29 cellular contexts compared by ENCODE assay signal in genomic region chr11:117649656-117650055, GRCh38.
"Had no signal": no experiment of that assay in that cellular context is flagged by ENCODE, and none has a peak within 500 bp of the region (broad histone marks: within the 10 kb centered on the region; RNA-seq: fewer than 3 reads in every experiment).

No MANE protein-coding gene starts in this region.

- ATAC-seq: activated CD4-positive, alpha-beta T cell treated with anti-CD3 and anti-CD28 coated beads for 36 hours; foreskin keratinocyte; heart left ventricle had no signal

- H3K4me1 ChIP-seq: breast epithelium, esophagus muscularis mucosa, foreskin keratinocyte, heart left ventricle, right atrium auricular region, uterus had no signal

- H3K4me3 ChIP-seq: breast epithelium, esophagus muscularis mucosa, heart left ventricle, right atrium auricular region, thoracic aorta, uterus had no signal

- H3K27ac ChIP-seq: breast epithelium, esophagus muscularis mucosa, foreskin keratinocyte, heart left ventricle, right atrium auricular region, thoracic aorta, uterus had no signal

- H3K36me3 ChIP-seq: breast epithelium, esophagus muscularis mucosa, heart left ventricle, right atrium auricular region, thoracic aorta, uterus had no signal

- DNase-seq: activated CD4-positive, alpha-beta memory T cell treated with anti-CD3 and anti-CD28 coated beads for 36 hours; activated CD4-positive, alpha-beta T cell treated with anti-CD3 and anti-CD28 coated beads for 36 hours; activated CD4-positive, CD25-positive, alpha-beta regulatory T cell; activated CD8-positive, alpha-beta memory T cell treated with anti-CD3 and anti-CD28 coated beads, Interleukin-2, amount 50 U/mL, for 4 hours; activated effector memory CD4-positive, alpha-beta T cell treated with anti-CD3 and anti-CD28 coated beads, Interleukin-2, amount 50 U/mL, for 16 hours; activated naive CD4-positive, alpha-beta T cell treated with anti-CD3 and anti-CD28 coated beads, Interleukin-2, amount 50 U/mL, for 16 hours; activated T-cell treated with anti-CD3 and anti-CD28 coated beads, Interleukin-2, amount 50 U/mL, for 1 hour; amniotic stem cell; central memory CD4-positive, alpha-beta T cell; foreskin keratinocyte; hypothalamus; immature natural killer cell; kidney; left colon; mammary epithelial cell; naive B cell; nephron progenitor cell; nucleus accumbens; stimulated activated CD4-positive, alpha-beta T cell treated with anti-CD3 and anti-CD28 coated beads, Interleukin-15, amount 100 ng/mL, for 24 hours; stimulated activated CD4-positive, alpha-beta T cell treated with anti-CD3 and anti-CD28 coated beads, Interleukin-2, amount 100 ng/mL, for 24 hours; stimulated activated naive CD4-positive, alpha-beta T cell treated with Interleukin-2 at 50 U/mL for 16 hours; T-helper 1 cell; trophoblast cell; uterus had no signal

- H3K27me3 ChIP-seq: breast epithelium, heart left ventricle, right atrium auricular region, uterus had no signal

- H3K9me3 ChIP-seq: breast epithelium, esophagus muscularis mucosa, heart left ventricle, right atrium auricular region, thoracic aorta, uterus had no signal
